ENCODE assay signal across 2 cellular contexts in the genomic region with DNA sequence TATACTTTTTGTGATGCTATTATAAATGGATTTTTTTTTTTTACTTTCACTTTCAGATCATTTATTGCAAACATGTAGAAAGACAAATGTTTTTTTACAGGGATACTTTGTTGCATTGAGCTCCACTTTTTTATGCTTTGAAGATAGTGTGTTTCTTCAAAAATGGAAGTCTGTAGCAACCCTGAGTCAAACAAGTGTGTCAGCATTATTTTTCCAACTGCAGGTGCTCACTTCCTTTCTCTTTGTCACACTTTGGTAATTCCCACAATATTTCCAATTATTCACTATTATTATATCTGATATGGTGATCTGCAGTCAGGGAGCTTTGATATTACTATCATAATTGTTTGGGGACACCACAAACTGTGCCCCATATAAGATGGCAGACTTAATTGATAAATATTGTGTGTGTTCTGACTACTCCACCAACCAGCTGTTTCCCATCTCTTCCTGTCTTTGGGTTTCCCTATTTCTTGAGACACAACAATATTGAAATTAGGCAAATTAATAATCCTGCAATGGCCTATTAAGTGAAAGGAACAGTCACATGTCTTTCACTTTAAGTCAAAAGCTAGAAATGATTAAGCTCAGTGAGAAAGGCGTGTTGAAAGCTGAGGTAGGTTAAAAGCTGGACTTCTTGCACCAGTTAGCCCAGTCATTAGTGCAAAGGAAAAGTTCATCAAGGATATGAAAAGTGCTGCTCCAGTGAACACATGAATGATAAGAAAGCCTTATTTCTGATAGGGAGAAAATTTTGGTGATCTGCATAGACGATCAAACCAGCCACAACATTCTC.
A peak's percentile ranks its signal among the peaks of the same experiment; 100 is the strongest.
TF ChIP-seq lines count a peak whose summit lies in the region.

No MANE protein-coding gene starts in this region.

TF ChIP-seq in HepG2, 621 proteins besides CTCF, POLR2A, EP300 and RAD21:
- TF ChIP-seq MAFK (conservative IDR thresholded peaks at IDR 0.05 in 1 of 2, IDR thresholded peaks at IDR 0.05 in 1 of 2; ENCODE audit: low read length in 2 of 2) = peak; percentile 30 to 56; a peak in 3 of 4 replicates
- TF ChIP-seq, protein P1, sequence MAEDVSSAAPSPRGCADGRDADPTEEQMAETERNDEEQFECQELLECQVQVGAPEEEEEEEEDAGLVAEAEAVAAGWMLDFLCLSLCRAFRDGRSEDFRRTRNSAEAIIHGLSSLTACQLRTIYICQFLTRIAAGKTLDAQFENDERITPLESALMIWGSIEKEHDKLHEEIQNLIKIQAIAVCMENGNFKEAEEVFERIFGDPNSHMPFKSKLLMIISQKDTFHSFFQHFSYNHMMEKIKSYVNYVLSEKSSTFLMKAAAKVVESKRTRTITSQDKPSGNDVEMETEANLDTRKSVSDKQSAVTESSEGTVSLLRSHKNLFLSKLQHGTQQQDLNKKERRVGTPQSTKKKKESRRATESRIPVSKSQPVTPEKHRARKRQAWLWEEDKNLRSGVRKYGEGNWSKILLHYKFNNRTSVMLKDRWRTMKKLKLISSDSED (CRISPR knock-in tag; IDR thresholded peaks at IDR 0.05) = no peak
- no peak for TF ChIP-seq ZSCAN20 (CRISPR knock-in tag; IDR thresholded peaks at IDR 0.05; ENCODE audit: borderline replicate concordance)
- no peak for TF ChIP-seq ZNF44 (CRISPR knock-in tag; IDR thresholded peaks at IDR 0.05)
- TF ChIP-seq MAFF (IDR thresholded peaks at IDR 0.05; ENCODE audit: low read depth, low read length) = peak; percentile 53
- no peak for TF ChIP-seq CBX2 (IDR thresholded peaks at IDR 0.05; ENCODE audit: low read depth, low read length)
- no peak for TF ChIP-seq CBX2 (CRISPR knock-in tag; IDR thresholded peaks at IDR 0.05; ENCODE audit: low read depth)

TF ChIP-seq in K562, 482 proteins besides CTCF, POLR2A, EP300 and RAD21:
- TF ChIP-seq EHMT2 (IDR thresholded peaks at IDR 0.05) = no peak
- TF ChIP-seq, protein P2, sequence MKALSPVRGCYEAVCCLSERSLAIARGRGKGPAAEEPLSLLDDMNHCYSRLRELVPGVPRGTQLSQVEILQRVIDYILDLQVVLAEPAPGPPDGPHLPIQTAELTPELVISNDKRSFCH (CRISPR knock-in tag; IDR thresholded peaks at IDR 0.05) = no peak
- TF ChIP-seq, protein P2 (tag; IDR thresholded peaks at IDR 0.05) = no peak
- TF ChIP-seq ZNF316 (IDR thresholded peaks at IDR 0.05) = peak; percentile 66
- no peak for TF ChIP-seq TBP (optimal IDR thresholded peaks at IDR 0.05; ENCODE audit: low read depth, low read length)
- no peak for TF ChIP-seq ARHGAP35 (IDR thresholded peaks at IDR 0.05; ENCODE audit: partially characterized antibody)
- 0 out of 2 replicates have a peak, but pooled peaks have one; percentile 13 for TF ChIP-seq MAFG (tag; conservative IDR thresholded peaks at IDR 0.05)
- TF ChIP-seq C11orf30 (IDR thresholded peaks at IDR 0.05; ENCODE audit: low read depth) = peak; percentile 44
